8 cellular contexts compared by ENCODE assay signal in genomic region chr1:212858055-212858460, GRCh38. TPM values are rescaled to one million over a fixed set of nuclear protein-coding genes. Genes with fewer than 3 reads are reported as not detected.
DNase-seq lines count a peak whose midpoint lies in the region; ATAC-seq and TF ChIP-seq lines count a peak whose summit lies in the region.

Gene FLVCR1, plus strand, starts transcription at chr1:212858275. Its CDS starts 178 bp downstream, at chr1:212858453.

- H3K9me3 ChIP-seq in mononuclear cell (ENCODE audit: low read depth, low read length): no peaks in the 10 kb centered on the region

- ATAC-seq in GM21619 (IDR thresholded peaks at IDR 0.05; ENCODE audit: unreplicated experiment): peak; percentile 96

- no peak for TF ChIP-seq CTCF in epithelial cell of esophagus (IDR thresholded peaks at IDR 0.05; ENCODE audit: insufficient read depth, low read depth, low read length, missing control alignments)

- H3K27me3 ChIP-seq in mononuclear cell (ENCODE audit: insufficient read depth, low read length): no peaks in the 10 kb centered on the region

- DNase-seq in DMS153 treated with DMSO at 0.1 percent for 48 hours (lab: John Stamatoyannopoulos, UW; ENCODE audit: unreplicated experiment): peak; percentile 99
- peak; percentile 24 for DNase-seq in OCI-M2 (lab: John Stamatoyannopoulos, UW; ENCODE audit: unreplicated experiment)
- DNase-seq in activated T-cell treated with anti-CD3 and anti-CD28 coated beads for 24 hours (ENCODE audit: low read depth): peak; percentile 92
- DNase-seq in epithelial cell of esophagus (ENCODE audit: low read depth): peak; percentile 98
- peak; percentile 92 to 95 for DNase-seq in stimulated activated CD8-positive, alpha-beta memory T cell treated with anti-CD3 and anti-CD28 coated beads, Interleukin-2, amount 100 ng/mL, for 48 hours (ENCODE audit: low read depth in 2 of 2)

- TF ChIP-seq EP300 in Ishikawa (IDR thresholded peaks at IDR 0.05; ENCODE audit: borderline replicate concordance): no peak

- peaks cover 48% of the 10 kb centered on the region for H3K4me1 ChIP-seq in mononuclear cell (ENCODE audit: insufficient read depth, low read length)

- TF ChIP-seq RAD21 in Ishikawa (IDR thresholded peaks at IDR 0.05; ENCODE audit: low read depth): no peak

- H3K4me3 ChIP-seq in epithelial cell of esophagus (ENCODE audit: low read length): peak within 1 kb of the TSS; percentile 72
- H3K4me3 ChIP-seq in mononuclear cell (ENCODE audit: low read length): peak within 1 kb of the TSS; percentile 78

TF ChIP-seq in Ishikawa, 13 proteins besides CTCF, POLR2A, EP300 and RAD21:
- TF ChIP-seq YY1 (IDR thresholded peaks at IDR 0.05; ENCODE audit: low read depth) (peak; percentile 67; the same call in 1 of the 2 replicates), ZBTB7A (IDR thresholded peaks at IDR 0.05; ENCODE audit: low read depth) (peak; percentile 84; the same call in 1 of the 2 replicates), TAF1 (IDR thresholded peaks at IDR 0.05; ENCODE audit: low read depth) (peak; percentile 74; the same call in 1 of the 2 replicates), FOXM1 (IDR thresholded peaks at IDR 0.05; ENCODE audit: borderline replicate concordance, low read depth) (no peak), MAX (IDR thresholded peaks at IDR 0.05) (peak; percentile 88), CEBPB (IDR thresholded peaks at IDR 0.05) (no peak), EGR1 (IDR thresholded peaks at IDR 0.05) (peak; percentile 78; the same call in 1 of the 2 replicates), NFIC (IDR thresholded peaks at IDR 0.05) (no peak), TCF12 (IDR thresholded peaks at IDR 0.05; ENCODE audit: low read depth) (peak; percentile 29; the same call in 1 of the 2 replicates), USF1 (IDR thresholded peaks at IDR 0.05) (no peak), CREB1 (IDR thresholded peaks at IDR 0.05; ENCODE audit: low read depth) (peak; percentile 54)
TF ChIP-seq in Ishikawa: peak in this region for 7.

RNA-seq across cellular contexts. Expression of gene FLVCR1, which starts in this region (rescaled TPM):
- total RNA-seq in mononuclear cell: 15.3 TPM

Comparison
In these comparisons a context has a peak if more than half of its experiments do, and no peak if none do; other contexts are left out.
1. Peak in every context shown above with its lines: DNase-seq, ATAC-seq and H3K4me3 ChIP-seq.
2. DNase-seq: peak in every context shown above with its lines; median percentile 99 in DMS153 treated with DMSO at 0.1 percent for 48 hours; 98 in epithelial cell of esophagus; 94 in stimulated activated CD8-positive, alpha-beta memory T cell treated with anti-CD3 and anti-CD28 coated beads, Interleukin-2, amount 100 ng/mL, for 48 hours; 92 in activated T-cell treated with anti-CD3 and anti-CD28 coated beads for 24 hours; 24 in OCI-M2.